12 cellular contexts compared by ENCODE assay signal in the genomic region with DNA sequence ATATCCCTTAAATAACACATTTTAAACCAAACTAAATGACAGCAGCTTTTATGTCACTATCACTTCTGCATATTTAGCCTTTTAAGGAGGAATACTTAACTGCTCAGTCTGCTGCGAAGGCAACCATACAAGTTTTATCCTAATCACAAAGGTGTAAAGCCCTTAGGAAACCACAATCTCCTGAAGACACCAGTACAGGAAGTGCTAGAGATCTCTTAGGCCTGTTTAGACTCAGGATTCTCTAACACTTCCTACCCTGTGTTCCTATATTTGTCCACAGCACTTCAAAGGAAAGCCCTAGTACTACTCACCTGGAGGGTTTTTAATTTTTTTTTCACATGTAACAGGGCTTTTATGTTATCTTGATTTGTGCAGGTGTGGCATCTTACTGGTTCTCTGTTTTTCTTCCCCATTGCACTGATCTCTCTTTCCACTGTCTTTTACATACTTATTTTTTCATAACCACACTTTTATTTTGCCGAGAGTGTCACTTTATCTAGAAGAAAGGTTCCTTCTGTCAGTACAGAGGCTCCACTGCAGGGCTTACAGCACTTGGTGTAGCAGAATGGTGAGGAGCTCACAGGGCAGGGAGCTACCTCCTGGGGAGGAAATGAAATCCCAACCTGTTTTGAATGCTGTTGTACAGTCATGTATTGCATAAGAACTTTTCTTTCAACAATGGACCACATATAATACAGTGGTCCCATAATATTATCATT.
A peak's percentile ranks its signal among the peaks of the same experiment; 100 is the strongest.
DNase-seq lines count a peak whose midpoint lies in the region; ATAC-seq, FAIRE-seq and TF ChIP-seq lines count a peak whose summit lies in the region.
"Had no signal": no experiment of that assay in that cellular context is flagged by ENCODE, and none has a peak within 500 bp of the region (broad histone marks: within the 10 kb centered on the region; RNA-seq: fewer than 3 reads in every experiment).

No MANE protein-coding gene starts in this region.

- no peaks in the 10 kb centered on the region for H3K36me3 Mint-ChIP-seq in T-helper 17 cell (ENCODE audit: low read depth)

- H3K4me1 ChIP-seq in mucosa of descending colon (ENCODE audit: low read depth), result no peaks in the 10 kb centered on the region

- no peaks in the 10 kb centered on the region for H3K36me3 ChIP-seq in mucosa of descending colon (ENCODE audit: low read depth)

- DNase-seq in GM18507 (ENCODE audit: extremely low spot score, insufficient read length, low read depth) (no peak), T-helper 17 cell (no peak), mucosa of descending colon (no peak), globus pallidus (ENCODE audit: low spot score) (no peak), GM19240 (ENCODE audit: insufficient read length, low spot score) (no peak)
- DNase-seq: activated effector memory CD4-positive, alpha-beta T cell treated with anti-CD3 and anti-CD28 coated beads, Interleukin-2, amount 50 U/mL, for 16 hours; IMR-90; NCI-H2081; occipital lobe had no signal

- TF ChIP-seq CTCF in mucosa of descending colon (IDR thresholded peaks at IDR 0.05), result no peak

- ATAC-seq in GM21619 (IDR thresholded peaks at IDR 0.05; ENCODE audit: unreplicated experiment) (peak; percentile 63), T-helper 17 cell (peak; percentile 72), mucosa of descending colon (peak; percentile 51), HG03439 (IDR thresholded peaks at IDR 0.05; ENCODE audit: unreplicated experiment) (no peak)

- no peak overlapping the region for H3K4me3 ChIP-seq in mucosa of descending colon

- intact Hi-C loops in mucosa of descending colon (cut with DNase I, micrococcal nuclease), result no loop called here

- H3K27me3 Mint-ChIP-seq in T-helper 17 cell, result no peaks in the 10 kb centered on the region

- H3K9me3 ChIP-seq in T-helper 17 cell (ENCODE audit: control insufficient read depth, low read length, poor library complexity, severe bottlenecking), result no peaks in the 10 kb centered on the region
- no peaks in the 10 kb centered on the region for H3K9me3 ChIP-seq in mucosa of descending colon

- peak overlapping the region; percentile 93 for H3K27ac Mint-ChIP-seq in T-helper 17 cell

- peak; percentile 41 for FAIRE-seq in GM18507 (lab: Jason Lieb, UNC)
- FAIRE-seq: TTC549 had no signal

- peak overlapping the region; percentile 74 for H3K4me3 Mint-ChIP-seq in T-helper 17 cell

- H3K4me1 Mint-ChIP-seq in T-helper 17 cell, result peaks cover 17% of the 10 kb centered on the region
